Comparison of ENCODE assay signal across 15 cellular contexts in the genomic region with DNA sequence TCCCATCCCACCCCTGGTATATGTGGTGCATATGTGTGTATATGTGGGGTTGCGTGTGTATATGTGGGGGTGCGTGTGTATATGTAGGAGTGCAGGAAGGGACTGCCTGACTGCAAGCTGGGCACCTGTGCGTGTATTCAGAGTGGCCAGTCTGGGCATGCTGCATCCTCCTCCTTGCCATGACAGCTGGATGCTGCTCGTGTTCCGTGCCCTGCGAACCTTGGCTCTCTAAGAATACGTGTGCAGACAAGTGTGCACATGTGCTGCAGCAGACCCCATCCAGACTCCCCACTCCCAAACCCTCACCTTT.
DNase-seq lines count a peak whose midpoint lies in the region; ATAC-seq, FAIRE-seq and TF ChIP-seq lines count a peak whose summit lies in the region.
"Had no signal": no experiment of that assay in that cellular context is flagged by ENCODE, and none has a peak within 500 bp of the region (broad histone marks: within the 10 kb centered on the region; RNA-seq: fewer than 3 reads in every experiment).

No MANE protein-coding gene starts in this region.

- H2AFZ ChIP-seq in SK-N-SH (ENCODE audit: low read depth) = no peak overlapping the region
- no peak overlapping the region for H2AFZ ChIP-seq in K562 (ENCODE audit: low read depth, low read length)

- intact Hi-C loops in K562 (cut with micrococcal nuclease) = loop anchor here (5.0 kb wide), 2 partner anchors 324 to 401 kb away; no protein-coding TSS in a partner anchor

- TF ChIP-seq CTCF in SK-N-SH (IDR thresholded peaks at IDR 0.05) = no peak; the same call in 1 of the 2 replicates
- TF ChIP-seq CTCF in K562 (IDR thresholded peaks at IDR 0.05 in 2 of 3, conservative IDR thresholded peaks at IDR 0.05 in 1 of 3; ENCODE audit: insufficient read depth in 2 of 3, low read depth in 1 of 3, low read length in 3 of 3) = no peak

- H3K9me1 ChIP-seq in K562 (ENCODE audit: control insufficient read depth, insufficient read depth, low read length) = no peaks in the 10 kb centered on the region

- H3K79me2 ChIP-seq in SK-N-SH (ENCODE audit: insufficient read depth) (no peaks in the 10 kb centered on the region), K562 (ENCODE audit: control insufficient read depth, insufficient read depth, low read length) (no peaks in the 10 kb centered on the region), mesendoderm (ENCODE audit: control insufficient read depth, insufficient read depth, low read length) (no peaks in the 10 kb centered on the region)

- BruUV-seq in K562 (replicated peaks; lab: Mats Ljungman, UMichigan) = no TSS peak

- no peak overlapping the region for H2AK5ac ChIP-seq in mesendoderm (ENCODE audit: low read length)

- H3K4me2 ChIP-seq in SK-N-SH = no peak overlapping the region
- H3K4me2 ChIP-seq in K562 (ENCODE audit: insufficient read depth, low read length) = no peak overlapping the region
- H3K4me2 ChIP-seq in mesendoderm (ENCODE audit: low read length) = no peak overlapping the region
- H3K4me2 ChIP-seq: KMS-11 had no signal

- no peak overlapping the region for H3K4ac ChIP-seq in mesendoderm (ENCODE audit: low read depth, low read length)

- DNase-seq in SK-N-SH = no peak
- DNase-seq in K562 (ENCODE audit: extremely low read depth in 1 of 4, low spot score in 3 of 4) = no peak
- no peak for DNase-seq in mesendoderm
- DNase-seq in NCI-H82 (lab: John Stamatoyannopoulos, UW) = no peak
- no peak for DNase-seq in activated naive CD4-positive, alpha-beta T cell (lab: John Stamatoyannopoulos, UW)
- DNase-seq: activated naive CD4-positive, alpha-beta T cell treated with anti-CD3 and anti-CD28 coated beads, Interleukin-2, amount 50 U/mL, for 16 hours; GDM1; lower lobe of right lung; naive B cell; spleen; stimulated activated naive CD4-positive, alpha-beta T cell had no signal

- no peak overlapping the region for H3K27ac ChIP-seq in SK-N-SH (ENCODE audit: low read depth in 2 of 2, low read length in 1 of 2)
- no peak overlapping the region for H3K27ac ChIP-seq in K562 (ENCODE audit: extremely low read depth, low read depth, low read length)
- no peak overlapping the region for H3K27ac ChIP-seq in mesendoderm (ENCODE audit: low read depth, low read length)
- H3K27ac ChIP-seq: KMS-11, lower lobe of right lung, spleen had no signal

- H2BK5ac ChIP-seq in mesendoderm (ENCODE audit: low read length) = no peak overlapping the region

- in situ Hi-C loops in K562 (cut with MboI) = no loop called here

- H3K36me3 ChIP-seq in SK-N-SH (replicated peaks in 1 of 2; ENCODE audit: control insufficient read depth in 1 of 2, insufficient read depth in 2 of 2, low read length in 1 of 2) = no peaks in the 10 kb centered on the region
- no peaks in the 10 kb centered on the region for H3K36me3 ChIP-seq in K562 (ENCODE audit: control insufficient read depth, insufficient read depth, low read length)
- H3K36me3 ChIP-seq in mesendoderm (ENCODE audit: control insufficient read depth, insufficient read depth, low read length) = no peaks in the 10 kb centered on the region
- H3K36me3 ChIP-seq: lower lobe of right lung, spleen had no signal

- no peak for TF ChIP-seq POLR2A in K562 (conservative IDR thresholded peaks at IDR 0.05)

- peaks cover 0 to 22% of the 10 kb centered on the region in 2 experiments; a peak in 1 of 4 replicates for H3K4me1 ChIP-seq in SK-N-SH (ENCODE audit: control insufficient read depth in 1 of 2, insufficient read depth in 2 of 2, low read depth in 1 of 2, low read length in 1 of 2)
- no peaks in the 10 kb centered on the region for H3K4me1 ChIP-seq in K562 (replicated peaks in 1 of 2; ENCODE audit: control insufficient read depth in 2 of 2, insufficient read depth in 2 of 2, low read length in 2 of 2)
- no peaks in the 10 kb centered on the region for H3K4me1 ChIP-seq in mesendoderm (ENCODE audit: control insufficient read depth, low read depth, low read length)
- H3K4me1 ChIP-seq: lower lobe of right lung, spleen had no signal

- H4K5ac ChIP-seq in mesendoderm (ENCODE audit: low read length) = no peak overlapping the region

- H3K56ac ChIP-seq in mesendoderm (ENCODE audit: low read length) = no peak overlapping the region

- no peak for FAIRE-seq in K562 (lab: Jason Lieb, UNC)

- peak overlapping the region in 1 of 2 experiments; percentile 37; a peak in 1 of 4 replicates for H3K4me3 ChIP-seq in SK-N-SH (ENCODE audit: low read depth in 2 of 2, low read length in 1 of 2)
- H3K4me3 ChIP-seq in K562 = no peak overlapping the region
- H3K4me3 ChIP-seq in mesendoderm (ENCODE audit: low read length) = no peak overlapping the region
- H3K4me3 ChIP-seq: lower lobe of right lung, spleen had no signal

- H2BK120ac ChIP-seq in mesendoderm (ENCODE audit: low read depth, low read length) = no peak overlapping the region

- H3K27me3 ChIP-seq in SK-N-SH (ENCODE audit: insufficient read depth) (no peaks in the 10 kb centered on the region), K562 (ENCODE audit: control insufficient read depth in 2 of 2, insufficient read depth in 2 of 2, low read length in 2 of 2) (no peaks in the 10 kb centered on the region; a peak in 1 of 5 replicates), mesendoderm (ENCODE audit: insufficient read depth, low read length, poor library complexity) (no peaks in the 10 kb centered on the region)

- H3K23ac ChIP-seq in mesendoderm (ENCODE audit: low read length) = no peak overlapping the region

- no peaks in the 10 kb centered on the region for H3K9me3 ChIP-seq in SK-N-SH
- H3K9me3 ChIP-seq in K562 (replicated peaks; ENCODE audit: control insufficient read depth, insufficient read depth, low read depth, low read length) = no peaks in the 10 kb centered on the region
- H3K9me3 ChIP-seq: lower lobe of right lung, spleen had no signal

- POLR2A ChIA-PET in SK-N-SH (lab: Yijun Ruan, JAX) (interaction anchor here (0.6 to 1.0 kb wide), 2 partner anchors 207 to 242 kb away, joined by 3 to 4 read pairs; no protein-coding TSS in a partner anchor), K562 (lab: Yijun Ruan, JAX) (interaction anchor here (1.3 kb wide), 1 partner anchor 10 kb away, joined by 3 read pairs; no protein-coding TSS in a partner anchor)

- 37% methylated on average over 6 of the region's 7 CpGs for WGBS in SK-N-SH (ENCODE audit: low lambda C conversion rate)
- WGBS in K562 (ENCODE audit: insufficient coverage, low coverage, missing lambda C conversion rate) = 2% methylated on average over 7 of the region's 7 CpGs
- no CpG with 5 or more reads among the region's 7 CpGs for WGBS in mesendoderm (ENCODE audit: extremely low coverage, insufficient coverage, low lambda C conversion rate)

- H3K9ac ChIP-seq in SK-N-SH (no peak overlapping the region), K562 (ENCODE audit: insufficient read depth in 1 of 2, low read depth in 2 of 2, low read length in 2 of 2) (no peak overlapping the region), mesendoderm (ENCODE audit: low read length) (no peak overlapping the region)
- H3K9ac ChIP-seq: KMS-11 had no signal

- no peaks in the 10 kb centered on the region for H3K9me2 ChIP-seq in SK-N-SH

- no peak overlapping the region for H3K18ac ChIP-seq in mesendoderm (ENCODE audit: low read length)

- no peak overlapping the region for H2BK15ac ChIP-seq in mesendoderm (replicated peaks; ENCODE audit: low read depth)

- no peak overlapping the region for H4K8ac ChIP-seq in mesendoderm (ENCODE audit: low read depth, low read length)

- CTCF ChIA-PET in SK-N-SH (lab: Yijun Ruan, JAX) (interaction anchor here (0.5 to 5.1 kb wide), 38 partner anchors 9 to 396 kb away, joined by 3 to 44 read pairs (median 5); no protein-coding TSS in a partner anchor), K562 (lab: Yijun Ruan, JAX; ENCODE audit: low intra/inter-chr PET ratio) (no interaction called here)

- no peak for TF ChIP-seq RAD21 in SK-N-SH (IDR thresholded peaks at IDR 0.05; ENCODE audit: low read length)
- no peak for TF ChIP-seq RAD21 in K562 (CRISPR knock-in tag; conservative IDR thresholded peaks at IDR 0.05 in 1 of 2, IDR thresholded peaks at IDR 0.05 in 1 of 2)

- no peaks in the 10 kb centered on the region for H4K20me1 ChIP-seq in SK-N-SH (ENCODE audit: insufficient read depth)
- H4K20me1 ChIP-seq in K562 (replicated peaks; ENCODE audit: control insufficient read depth, insufficient read depth, low read length) = peaks cover 9% of the 10 kb centered on the region

- no peaks in the 10 kb centered on the region for H3K79me1 ChIP-seq in mesendoderm (ENCODE audit: low read length)

- H3F3A ChIP-seq in SK-N-SH (replicated peaks; ENCODE audit: insufficient read depth) = no peaks in the 10 kb centered on the region

- TF ChIP-seq EP300 in SK-N-SH (IDR thresholded peaks at IDR 0.05; ENCODE audit: borderline replicate concordance in 1 of 2, low read depth in 1 of 2, low read length in 1 of 2) = no peak
- no peak for TF ChIP-seq EP300 in K562 (IDR thresholded peaks at IDR 0.05; ENCODE audit: low read length)

- ATAC-seq in SK-N-SH treated with all-trans-retinoic acid at 6 μM for 48 hours (peak; percentile 51), HG03354 (IDR thresholded peaks at IDR 0.05; ENCODE audit: poor library complexity, severe bottlenecking, unreplicated experiment) (peak; percentile 18), K562 (no peak; the same call in 2 of the 3 replicates), HG02970 (IDR thresholded peaks at IDR 0.05; ENCODE audit: low FRiP score, unreplicated experiment) (no peak)

TF ChIP-seq in SK-N-SH treated with all-trans-retinoic acid at 6 μM for 48 hours, 23 proteins besides CTCF, POLR2A, EP300 and RAD21 (continues in another document):
- TF ChIP-seq ZNF565 (CRISPR knock-in tag; conservative IDR thresholded peaks at IDR 0.05; ENCODE audit: low read depth) = no peak
- TF ChIP-seq ZNF8 (CRISPR knock-in tag; IDR thresholded peaks at IDR 0.05) = no peak

TF ChIP-seq in SK-N-SH, 30 proteins besides CTCF, POLR2A, EP300 and RAD21 (continues in another document):
- TF ChIP-seq YY1 (IDR thresholded peaks at IDR 0.05; ENCODE audit: low read depth) = no peak
- no peak for TF ChIP-seq SIN3A (IDR thresholded peaks at IDR 0.05; ENCODE audit: borderline replicate concordance, low read depth, low read length)
- no peak for TF ChIP-seq POLR2AphosphoS5 (IDR thresholded peaks at IDR 0.05; ENCODE audit: low read depth, low read length)
- TF ChIP-seq EZH2phosphoT487 (IDR thresholded peaks at IDR 0.05; ENCODE audit: borderline replicate concordance, low read depth) = no peak
- TF ChIP-seq ELF1 (IDR thresholded peaks at IDR 0.05) = no peak
- TF ChIP-seq GATA2 (CRISPR knock-in tag; IDR thresholded peaks at IDR 0.05) = no peak
- TF ChIP-seq MEF2A (IDR thresholded peaks at IDR 0.05; ENCODE audit: borderline replicate concordance, low read depth) = no peak

TF ChIP-seq in K562, 482 proteins besides CTCF, POLR2A, EP300 and RAD21 (continues in another document):
- no peak for TF ChIP-seq BCOR (IDR thresholded peaks at IDR 0.05)
- TF ChIP-seq SMARCC2 (IDR thresholded peaks at IDR 0.05; ENCODE audit: low read depth) = no peak
- TF ChIP-seq MBD2 (IDR thresholded peaks at IDR 0.05; ENCODE audit: borderline replicate concordance, low read depth) = no peak
- TF ChIP-seq POLR2AphosphoS2 (IDR thresholded peaks at IDR 0.05; ENCODE audit: low read length) = no peak
- no peak for TF ChIP-seq SMAD2 (IDR thresholded peaks at IDR 0.05; ENCODE audit: low read depth, low read length)

Comparison
In these comparisons a context has a peak if more than half of its experiments do, and no peak if none do; other contexts are left out.
1. ATAC-seq: peak in SK-N-SH treated with all-trans-retinoic acid at 6 μM for 48 hours (single experiment) and HG03354 (single experiment); none in K562 (single experiment) and HG02970 (single experiment).